11 cellular contexts compared by ENCODE assay signal in genomic region chr10:88999629-89000028, GRCh38. TPM values are rescaled to one million over a fixed set of nuclear protein-coding genes. Genes with fewer than 3 reads are reported as not detected.
A peak's percentile ranks its signal among the peaks of the same experiment; 100 is the strongest.
DNase-seq lines count a peak whose midpoint lies in the region; ATAC-seq, FAIRE-seq and TF ChIP-seq lines count a peak whose summit lies in the region.
"Had no signal": no experiment of that assay in that cellular context is flagged by ENCODE, and none has a peak within 500 bp of the region (broad histone marks: within the 10 kb centered on the region; RNA-seq: fewer than 3 reads in every experiment).

No MANE protein-coding gene starts in this region.

- H3K4me3 ChIP-seq in SJSA1 (no peak overlapping the region), fibroblast of mammary gland (ENCODE audit: control insufficient read depth, low read depth, low read length) (no peak overlapping the region)
- no peak overlapping the region for H3K4me3 ChIP-seq in naive thymus-derived CD4-positive, alpha-beta T cell (ENCODE audit: low read length)

- FAIRE-seq in GM12891 (lab: Jason Lieb, UNC) = peak; percentile 43

- H3K27me3 Mint-ChIP-seq in naive thymus-derived CD4-positive, alpha-beta T cell = no peaks in the 10 kb centered on the region
- H3K27me3 Mint-ChIP-seq: activated naive CD4-positive, alpha-beta T cell treated with anti-CD3 and anti-CD28 coated beads, Interleukin-2, amount 50 U/mL, for 24 hours had no signal

- CTCF ChIA-PET in naive thymus-derived CD4-positive, alpha-beta T cell (lab: Charles Lee) = interaction anchor here (0.7 kb wide), 1 partner anchor 10 kb away, joined by 4 read pairs; no protein-coding TSS in a partner anchor

- no peaks in the 10 kb centered on the region for H3K9me3 Mint-ChIP-seq in stimulated activated effector memory CD8-positive, alpha-beta T cell treated with anti-CD3 and anti-CD28 coated beads, Interleukin-12 subunit alpha, Interleukin-12 subunit beta, amount 100 ng/mL, for 72 hours
- H3K9me3 Mint-ChIP-seq in naive thymus-derived CD4-positive, alpha-beta T cell = no peaks in the 10 kb centered on the region
- H3K9me3 Mint-ChIP-seq: activated naive CD4-positive, alpha-beta T cell treated with anti-CD3 and anti-CD28 coated beads, Interleukin-2, amount 50 U/mL, for 24 hours; WTC11 had no signal

- peak overlapping the region; percentile 88 for H3K27ac Mint-ChIP-seq in stimulated activated effector memory CD8-positive, alpha-beta T cell treated with anti-CD3 and anti-CD28 coated beads, Interleukin-12 subunit alpha, Interleukin-12 subunit beta, amount 100 ng/mL, for 72 hours
- H3K27ac Mint-ChIP-seq in naive thymus-derived CD4-positive, alpha-beta T cell = peak overlapping the region in 1 of 9 donors; percentile 13
- H3K27ac Mint-ChIP-seq: activated naive CD4-positive, alpha-beta T cell treated with anti-CD3 and anti-CD28 coated beads, Interleukin-2, amount 50 U/mL, for 24 hours; WTC11 had no signal

- H3K27me3 ChIP-seq in SJSA1 (replicated peaks) = no peaks in the 10 kb centered on the region
- no peaks in the 10 kb centered on the region for H3K27me3 ChIP-seq in naive thymus-derived CD4-positive, alpha-beta T cell (ENCODE audit: control insufficient read depth in 2 of 2, insufficient read depth in 2 of 2, low read length in 2 of 2)

- ATAC-seq in stimulated activated effector memory CD8-positive, alpha-beta T cell treated with anti-CD3 and anti-CD28 coated beads, Interleukin-12 subunit alpha, Interleukin-12 subunit beta, amount 100 ng/mL, for 72 hours = no peak
- no peak for ATAC-seq in naive thymus-derived CD4-positive, alpha-beta T cell
- ATAC-seq: WTC11 had no signal

- no peak for TF ChIP-seq CTCF in fibroblast of mammary gland (conservative IDR thresholded peaks at IDR 0.05; ENCODE audit: control insufficient read depth, insufficient read depth, low read depth, low read length)

- H3K27ac ChIP-seq in SJSA1 = peak overlapping the region; percentile 34
- H3K27ac ChIP-seq in naive thymus-derived CD4-positive, alpha-beta T cell (ENCODE audit: low read depth, low read length) = no peak overlapping the region

- peak overlapping the region; percentile 74 for H3K4me3 Mint-ChIP-seq in stimulated activated effector memory CD8-positive, alpha-beta T cell treated with anti-CD3 and anti-CD28 coated beads, Interleukin-12 subunit alpha, Interleukin-12 subunit beta, amount 100 ng/mL, for 72 hours
- H3K4me3 Mint-ChIP-seq in naive thymus-derived CD4-positive, alpha-beta T cell = peak overlapping the region in 1 of 10 donors; percentile 17
- H3K4me3 Mint-ChIP-seq: activated naive CD4-positive, alpha-beta T cell treated with anti-CD3 and anti-CD28 coated beads, Interleukin-2, amount 50 U/mL, for 24 hours; WTC11 had no signal

- H3K4me1 ChIP-seq in SJSA1 (replicated peaks) = peaks cover 20% of the 10 kb centered on the region
- H3K4me1 ChIP-seq in naive thymus-derived CD4-positive, alpha-beta T cell (ENCODE audit: control insufficient read depth in 2 of 2, insufficient read depth in 2 of 2, low read length in 2 of 2) = peaks cover 34 to 68% of the 10 kb centered on the region in 2 donors

- TF ChIP-seq POLR2A in GM12891 (IDR thresholded peaks at IDR 0.05; ENCODE audit: low read depth, low read length) = no peak

- H3K4me1 Mint-ChIP-seq in stimulated activated effector memory CD8-positive, alpha-beta T cell treated with anti-CD3 and anti-CD28 coated beads, Interleukin-12 subunit alpha, Interleukin-12 subunit beta, amount 100 ng/mL, for 72 hours = peaks cover 80% of the 10 kb centered on the region
- H3K4me1 Mint-ChIP-seq in naive thymus-derived CD4-positive, alpha-beta T cell = peaks cover 28 to 73% (median 47%) of the 10 kb centered on the region in 7 donors

- intact Hi-C loops in naive thymus-derived CD4-positive, alpha-beta T cell (cut with micrococcal nuclease) = loop anchor here (2.0 to 10.0 kb wide), 5 partner anchors 13 to 1495 kb away; partner anchors contain the start of genes PANK1 (in 2 of the 2), ATAD1 (in 1 of the 2) and MINPP1 (in 1 of the 2)

- POLR2A ChIA-PET in naive thymus-derived CD4-positive, alpha-beta T cell (lab: Charles Lee) = no interaction called here

- H3K36me3 ChIP-seq in SJSA1 = peaks cover 4% of the 10 kb centered on the region
- peaks cover 0 to 7% (median 0%) of the 10 kb centered on the region in 3 experiments for H3K36me3 ChIP-seq in naive thymus-derived CD4-positive, alpha-beta T cell (ENCODE audit: control insufficient read depth in 2 of 3, insufficient read depth in 3 of 3, low read length in 3 of 3)

- H3K9me3 ChIP-seq in SJSA1 (replicated peaks) = no peaks in the 10 kb centered on the region
- no peaks in the 10 kb centered on the region for H3K9me3 ChIP-seq in naive thymus-derived CD4-positive, alpha-beta T cell (ENCODE audit: control insufficient read depth in 2 of 3, low read length in 3 of 3)

- DNase-seq in GM12891 (ENCODE audit: insufficient read length, low spot score) = no peak
- no peak for DNase-seq in SJSA1 (ENCODE audit: low read depth in 1 of 2, low spot score in 2 of 2)
- DNase-seq in fibroblast of mammary gland (ENCODE audit: low read depth) = peak; percentile 72
- no peak for DNase-seq in stimulated activated effector memory CD8-positive, alpha-beta T cell treated with anti-CD3 and anti-CD28 coated beads, Interleukin-12 subunit alpha, Interleukin-12 subunit beta, amount 100 ng/mL, for 72 hours (ENCODE audit: low spot score in 2 of 2)
- DNase-seq in NCI-H146 treated with DMSO at 0.1 percent for 48 hours (lab: John Stamatoyannopoulos, UW; ENCODE audit: unreplicated experiment) = no peak
- DNase-seq in naive thymus-derived CD4-positive, alpha-beta T cell = no peak
- no peak for DNase-seq in midbrain (lab: John Stamatoyannopoulos, UW)
- no peak for DNase-seq in CD1c-positive myeloid dendritic cell (ENCODE audit: extremely low spot score)
- DNase-seq: NCI-H1092 had no signal

- peaks cover 70% of the 10 kb centered on the region for H3K36me3 Mint-ChIP-seq in stimulated activated effector memory CD8-positive, alpha-beta T cell treated with anti-CD3 and anti-CD28 coated beads, Interleukin-12 subunit alpha, Interleukin-12 subunit beta, amount 100 ng/mL, for 72 hours
- peaks cover 0 to 19% (median 2%) of the 10 kb centered on the region in 5 donors for H3K36me3 Mint-ChIP-seq in naive thymus-derived CD4-positive, alpha-beta T cell
- H3K36me3 Mint-ChIP-seq: WTC11 had no signal

TF ChIP-seq in GM12891, 5 proteins besides CTCF, POLR2A, EP300 and RAD21:
- TF ChIP-seq POLR2AphosphoS5 (IDR thresholded peaks at IDR 0.05; ENCODE audit: low read depth, low read length) (no peak), PAX5 (IDR thresholded peaks at IDR 0.05; ENCODE audit: insufficient read depth, low read length, severe bottlenecking) (no peak), SPI1 (IDR thresholded peaks at IDR 0.05; ENCODE audit: low read depth, low read length) (no peak), POU2F2 (IDR thresholded peaks at IDR 0.05; ENCODE audit: low read depth, low read length) (no peak), TAF1 (IDR thresholded peaks at IDR 0.05; ENCODE audit: low read depth, low read length) (no peak)

RNA-seq across cellular contexts. Expression of gene FAS, which starts 9.0 kb away (rescaled TPM):
- polyA plus RNA-seq in GM12891 (2012; ENCODE audit: low read depth, missing spikeins) = 47.1 TPM
- total RNA-seq in SJSA1 (2014; rRNA removed; shearing (Covaris generic)) = 20.6 and 25.6 TPM in 2 replicates
- total RNA-seq in naive thymus-derived CD4-positive, alpha-beta T cell = 10 to 100 TPM in 2 of 5 experiments, 1 to 10 TPM in 3; 5.6 to 67.4 (median 8.3) TPM
- polyA plus RNA-seq in naive thymus-derived CD4-positive, alpha-beta T cell = 1 to 10 TPM; 2.1 to 3.0 TPM

RNA-seq across cellular contexts. Expression of gene ACTA2, which starts 47.1 kb away (rescaled TPM):
- polyA plus RNA-seq in GM12891 (2012; ENCODE audit: low read depth, missing spikeins) = 60.5 TPM
- 1,885 and 2,012 TPM in 2 replicates for total RNA-seq in SJSA1 (2014; rRNA removed; shearing (Covaris generic))
- 10 to 100 TPM in 1 of 5 experiments, 1 to 10 TPM in 3, under 1 TPM in 1; 0.56 to 12.0 (median 1.3) TPM for total RNA-seq in naive thymus-derived CD4-positive, alpha-beta T cell
- 1 to 10 TPM in 1 of 2 donors, under 1 TPM in 1; 0.92 to 2.2 TPM for polyA plus RNA-seq in naive thymus-derived CD4-positive, alpha-beta T cell

Comparison
In these comparisons a context has a peak if more than half of its experiments do, and no peak if none do; other contexts are left out.
1. RNA of gene ACTA2, which starts 47.1 kb away (total RNA-seq): 1,885 to 2,012 TPM in SJSA1; 0.56 to 12.0 TPM in naive thymus-derived CD4-positive, alpha-beta T cell; every median in the first group is over 100 times any median in the second.